ENCODE assay signal across 38 cellular contexts in genomic region chr9:84583866-84584265, GRCh38.
DNase-seq lines count a peak whose midpoint lies in the region; TF ChIP-seq lines count a peak whose summit lies in the region.
"Had no signal": no experiment of that assay in that cellular context is flagged by ENCODE, and none has a peak within 500 bp of the region (broad histone marks: within the 10 kb centered on the region; RNA-seq: fewer than 3 reads in every experiment).

No MANE protein-coding gene starts in this region.

- WGBS in prostate gland: 88% methylated on average over 2 of the region's 2 CpGs

- no peak overlapping the region for H3K27ac ChIP-seq in prostate gland
- H3K27ac ChIP-seq: A549, epithelial cell of prostate, left lung, parathyroid adenoma, PC-9, right atrium auricular region, suprapubic skin, VCaP had no signal

- intact Hi-C loops in prostate gland (cut with DNase I): no loop called here

- no peaks in the 10 kb centered on the region for H3K27me3 ChIP-seq in prostate gland (replicated peaks; ENCODE audit: insufficient read depth)
- H3K27me3 ChIP-seq: left lung, right atrium auricular region, suprapubic skin had no signal

- H3K9me3 ChIP-seq in prostate gland: no peaks in the 10 kb centered on the region
- H3K9me3 ChIP-seq: A549, left lung, right atrium auricular region, suprapubic skin had no signal

- H3K36me3 Mint-ChIP-seq in immature natural killer cell: peaks cover 0 to 4% (median 0%) of the 10 kb centered on the region in 3 donors
- H3K36me3 Mint-ChIP-seq: activated naive CD4-positive, alpha-beta T cell treated with anti-CD3 and anti-CD28 coated beads, Interleukin-2, amount 50 U/mL, for 72 hours; CD4-positive, alpha-beta memory T cell had no signal

- no peak overlapping the region for H3K27ac Mint-ChIP-seq in immature natural killer cell
- H3K27ac Mint-ChIP-seq: activated naive CD4-positive, alpha-beta T cell treated with anti-CD3 and anti-CD28 coated beads, Interleukin-2, amount 50 U/mL, for 72 hours; CD4-positive, alpha-beta memory T cell had no signal

- H3K36me3 ChIP-seq in prostate gland: no peaks in the 10 kb centered on the region
- H3K36me3 ChIP-seq: left lung, right atrium auricular region, suprapubic skin had no signal

- H3K4me3 Mint-ChIP-seq in immature natural killer cell: no peak overlapping the region
- H3K4me3 Mint-ChIP-seq: CD4-positive, alpha-beta memory T cell had no signal

- peaks cover 0 to 2% (median 0%) of the 10 kb centered on the region in 6 donors for H3K9me3 Mint-ChIP-seq in immature natural killer cell
- H3K9me3 Mint-ChIP-seq: activated naive CD4-positive, alpha-beta T cell treated with anti-CD3 and anti-CD28 coated beads, Interleukin-2, amount 50 U/mL, for 72 hours had no signal

- H3K4me3 ChIP-seq in prostate gland: no peak overlapping the region
- H3K4me3 ChIP-seq: A549, GM12878, left lung, PC-9, right atrium auricular region, suprapubic skin had no signal

- DNase-seq in HT-29 (ENCODE audit: low spot score) (peak; percentile 2), MV-4-11 (lab: John Stamatoyannopoulos, UW) (peak; percentile 80), SKM-1 treated with dmso at 0.1 percent for 144 hours (lab: John Stamatoyannopoulos, UW; ENCODE audit: unreplicated experiment) (peak; percentile 57), kidney tubule cell (ENCODE audit: low spot score) (peak; percentile 42), NK-92 (lab: John Stamatoyannopoulos, UW; ENCODE audit: unreplicated experiment) (no peak), NCI-H2171 treated with DMSO at 0.1 percent for 48 hours (lab: John Stamatoyannopoulos, UW) (no peak), prostate gland (ENCODE audit: low spot score) (no peak), immature natural killer cell (no peak)
- DNase-seq: activated CD4-positive, alpha-beta T cell treated with anti-CD3 and anti-CD28 coated beads for 48 hours; activated CD8-positive, alpha-beta memory T cell treated with anti-CD3 and anti-CD28 coated beads for 24 hours; activated effector memory CD4-positive, alpha-beta T cell treated with Interleukin-2 at 50 U/mL for 16 hours; activated T-cell treated with anti-CD3 and anti-CD28 coated beads for 4 hours; AML-193; CD4-positive, alpha-beta memory T cell; DMS 273 treated with DMSO at 0.1 percent for 48 hours; effector CD4-positive, alpha-beta T cell; EL; glutamatergic neuron; H7; KG1; left lung; mesenchymal stem cell; NCI-H1092; NCI-H1694; NCI-H446 treated with DMSO at 0.1 percent for 48 hours; NCI-H774; PC-9; Right ventricle myocardium superior; small intestine; stimulated activated naive CD4-positive, alpha-beta T cell had no signal

- H3K27me3 Mint-ChIP-seq in immature natural killer cell (ENCODE audit: low read depth in 3 of 3): peaks cover 2 to 6% (median 4%) of the 10 kb centered on the region in 3 donors

- H3K4me1 Mint-ChIP-seq in immature natural killer cell: peaks cover 0 to 6% of the 10 kb centered on the region in 2 donors
- H3K4me1 Mint-ChIP-seq: CD4-positive, alpha-beta memory T cell had no signal

- TF ChIP-seq POLR2A in prostate gland (IDR thresholded peaks at IDR 0.05): no peak

- H3K4me1 ChIP-seq in prostate gland (replicated peaks): no peaks in the 10 kb centered on the region
- H3K4me1 ChIP-seq: A549, left lung, parathyroid adenoma, right atrium auricular region, suprapubic skin had no signal

- TF ChIP-seq CTCF in prostate gland (IDR thresholded peaks at IDR 0.05): no peak

Comparison
In these comparisons a context has a peak if more than half of its experiments do, and no peak if none do; other contexts are left out.
1. DNase-seq: peak in HT-29 (single experiment), MV-4-11 (single experiment), SKM-1 treated with dmso at 0.1 percent for 144 hours (single experiment) and kidney tubule cell (single experiment); none in NK-92 (single experiment), NCI-H2171 treated with DMSO at 0.1 percent for 48 hours (single experiment), prostate gland (single experiment) and immature natural killer cell (0 of 3).